ENCODE assay signal across 27 cellular contexts in the genomic region with DNA sequence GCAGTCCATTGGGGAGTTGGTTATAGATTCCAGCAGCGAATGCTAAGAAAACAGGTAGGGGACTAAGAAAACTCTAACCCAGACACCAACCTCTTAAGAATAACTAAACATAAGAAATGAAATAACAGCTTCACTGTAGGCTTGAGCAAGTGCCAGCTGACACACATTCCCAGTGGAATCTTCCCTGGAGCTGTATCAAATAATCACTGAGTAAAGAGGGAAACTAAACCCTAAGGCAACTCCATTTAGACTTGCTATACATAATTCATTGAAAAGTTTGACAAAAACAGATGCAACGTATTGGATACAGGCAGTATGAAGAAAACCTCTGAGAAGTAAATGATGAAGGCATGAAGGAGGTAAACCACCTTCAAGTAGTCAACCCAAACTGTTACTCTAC.
"Had no signal": no experiment of that assay in that cellular context is flagged by ENCODE, and none has a peak within 500 bp of the region (broad histone marks: within the 10 kb centered on the region; RNA-seq: fewer than 3 reads in every experiment).

No MANE protein-coding gene starts in this region.

- DNase-seq: activated B cell treated with CpG ODN at 0.5 μM for 24 hours; activated CD4-positive, alpha-beta T cell treated with anti-CD3 and anti-CD28 coated beads, Interleukin-2, amount 50 U/mL, for 1 hour; activated CD8-positive, alpha-beta T cell treated with anti-CD3 and anti-CD28 coated beads for 36 hours; activated naive CD4-positive, alpha-beta T cell treated with Interleukin-2 at 50 U/mL for 16 hours; activated naive CD8-positive, alpha-beta T cell treated with anti-CD3 and anti-CD28 coated beads for 36 hours; activated T-cell treated with anti-CD3 and anti-CD28 coated beads, Interleukin-2, amount 50 U/mL, for 48 hours; adrenal gland; aorta; cerebellar nuclear complex; colonic mucosa; effector CD8-positive, alpha-beta T cell; glutamatergic neuron; left lung; lower lobe of right lung; mesenchymal stem cell; ovary; right lobe of liver; stimulated activated CD4-positive, alpha-beta T cell treated with anti-CD3 and anti-CD28 coated beads, Interleukin-12 subunit alpha, Interleukin-12 subunit beta, amount 100 ng/mL, for 4 hours; stimulated activated CD4-positive, alpha-beta T cell treated with anti-CD3 and anti-CD28 coated beads, Interleukin-4, amount 100 ng/mL, for 1 hour; stimulated activated naive CD8-positive, alpha-beta T cell treated with anti-CD3 and anti-CD28 coated beads, Interleukin-15, Interleukin-2, amounts not matched to agents 100 U/mL and 50 U/mL, for 24 hours; testis; trophoblast cell had no signal

- H3K9me3 ChIP-seq: adrenal gland, colonic mucosa, left lung, lower lobe of right lung, right lobe of liver, testis had no signal

- H3K27ac ChIP-seq: adrenal gland, cardiac muscle cell, colonic mucosa, left lung, lower lobe of right lung, ovary, right lobe of liver, testis had no signal

- FAIRE-seq: endometrium, frontal cortex, islet of Langerhans, urothelium cell line had no signal

- H3K4me1 ChIP-seq: adrenal gland, colonic mucosa, left lung, lower lobe of right lung, right lobe of liver, testis had no signal

- H3K36me3 ChIP-seq: adrenal gland, cardiac muscle cell, colonic mucosa, left lung, lower lobe of right lung, ovary, right lobe of liver had no signal

- ATAC-seq: activated CD8-positive, alpha-beta T cell treated with anti-CD3 and anti-CD28 coated beads for 36 hours; left lung; lower lobe of right lung; right lobe of liver; stimulated activated naive CD8-positive, alpha-beta T cell treated with anti-CD3 and anti-CD28 coated beads, Interleukin-15, Interleukin-2, amounts not matched to agents 100 U/mL and 50 U/mL, for 24 hours had no signal

- H3K27me3 ChIP-seq: adrenal gland, cardiac muscle cell, colonic mucosa, left lung, ovary, right lobe of liver, testis had no signal

- H3K4me3 ChIP-seq: adrenal gland, cardiac muscle cell, colonic mucosa, left lung, lower lobe of right lung, ovary, right lobe of liver, testis had no signal
